3 cellular contexts compared by ENCODE assay signal in genomic region chr3:102691507-102691906, GRCh38.
A peak's percentile ranks its signal among the peaks of the same experiment; 100 is the strongest.
TF ChIP-seq lines count a peak whose summit lies in the region.

No MANE protein-coding gene starts in this region.

TF ChIP-seq in SK-N-SH treated with all-trans-retinoic acid at 6 μM for 48 hours, 23 proteins besides CTCF, POLR2A, EP300 and RAD21 (continued from another document):
- TF ChIP-seq TSHZ2 (CRISPR knock-in tag; IDR thresholded peaks at IDR 0.05) (peak; percentile 33; the same call in 1 of the 2 replicates), PPARA (CRISPR knock-in tag; IDR thresholded peaks at IDR 0.05; ENCODE audit: borderline replicate concordance) (no peak), POU6F1 (CRISPR knock-in tag; IDR thresholded peaks at IDR 0.05; ENCODE audit: borderline replicate concordance, low read depth) (no peak), PATZ1 (CRISPR knock-in tag; IDR thresholded peaks at IDR 0.05; ENCODE audit: borderline replicate concordance) (0 out of 2 replicates have a peak, but pooled peaks have one; percentile 15), BACH2 (CRISPR knock-in tag; IDR thresholded peaks at IDR 0.05; ENCODE audit: borderline replicate concordance) (no peak), ISL1 (CRISPR knock-in tag; IDR thresholded peaks at IDR 0.05) (peak; percentile 94), ZC3H10 (CRISPR knock-in tag; IDR thresholded peaks at IDR 0.05) (0 out of 2 replicates have a peak, but pooled peaks have one; percentile 56), ZNF565 (CRISPR knock-in tag; conservative IDR thresholded peaks at IDR 0.05; ENCODE audit: low read depth) (no peak), ZFP30 (CRISPR knock-in tag; IDR thresholded peaks at IDR 0.05) (no peak)
TF ChIP-seq in SK-N-SH treated with all-trans-retinoic acid at 6 μM for 48 hours: peak in this region for 5.

TF ChIP-seq in SK-N-SH, 30 proteins besides CTCF, POLR2A, EP300 and RAD21 (continued from another document):
- no peak for TF ChIP-seq FOXM1 (IDR thresholded peaks at IDR 0.05; ENCODE audit: low read depth)

TF ChIP-seq in neural cell, 6 proteins besides CTCF, POLR2A, EP300 and RAD21 (continued from another document):
- TF ChIP-seq REST (IDR thresholded peaks at IDR 0.05; ENCODE audit: borderline replicate concordance) (no peak), TAF1 (IDR thresholded peaks at IDR 0.05; ENCODE audit: low read depth) (no peak), EZH2 (IDR thresholded peaks at IDR 0.05; ENCODE audit: borderline replicate concordance, insufficient read depth, low read length, poor library complexity, severe bottlenecking) (no peak), POLR2AphosphoS5 (IDR thresholded peaks at IDR 0.05) (no peak), SMC3 (conservative IDR thresholded peaks at IDR 0.05; ENCODE audit: poor library complexity) (no peak)
